ENCODE assay signal across 10 cellular contexts in genomic region chr12:50545783-50546182, GRCh38. TPM values are rescaled to one million over a fixed set of nuclear protein-coding genes. Genes with fewer than 3 reads are reported as not detected.
A peak's percentile ranks its signal among the peaks of the same experiment; 100 is the strongest.
DNase-seq lines count a peak whose midpoint lies in the region; ATAC-seq and TF ChIP-seq lines count a peak whose summit lies in the region.
"Had no signal": no experiment of that assay in that cellular context is flagged by ENCODE, and none has a peak within 500 bp of the region (broad histone marks: within the 10 kb centered on the region; RNA-seq: fewer than 3 reads in every experiment).

No MANE protein-coding gene starts in this region.

- in situ Hi-C loops in HAP-1 (cut with MboI; ENCODE audit: low sequenced_read_pairs): no loop called here

- DNase-seq in HAP-1 (ENCODE audit: low spot score in 2 of 2) (peak; percentile 34 to 53), RWPE1 (ENCODE audit: low spot score) (no peak), esophagus squamous epithelium (lab: John Stamatoyannopoulos, UW) (no peak), renal cortical epithelial cell (ENCODE audit: low read depth) (peak; percentile 38), DMS79 treated with DMSO at 0.1 percent for 48 hours (lab: John Stamatoyannopoulos, UW) (no peak)
- DNase-seq: NCI-H2081 treated with DMSO at 0.1 percent for 48 hours; stimulated activated naive CD8-positive, alpha-beta T cell treated with anti-CD3 and anti-CD28 coated beads, Interleukin-15, Interleukin-2, amounts not matched to agents 100 U/mL and 50 U/mL, for 24 hours had no signal

- H3K36me3 ChIP-seq in HAP-1 (replicated peaks): no peaks in the 10 kb centered on the region
- H3K36me3 ChIP-seq in esophagus squamous epithelium: no peaks in the 10 kb centered on the region

- POLR2A ChIA-PET in RWPE1 (lab: Yijun Ruan, JAX; ENCODE audit: low non-redundant PET): no interaction called here

- intact Hi-C loops in esophagus squamous epithelium (cut with DNase I): no loop called here

- TF ChIP-seq POLR2A in esophagus squamous epithelium (IDR thresholded peaks at IDR 0.05): no peak

- H3K4me1 ChIP-seq in HAP-1 (peaks cover 30% of the 10 kb centered on the region), esophagus squamous epithelium (peaks cover 21 to 88% (median 28%) of the 10 kb centered on the region in 3 donors)

- H3K27me3 ChIP-seq in HAP-1 (ENCODE audit: low read depth) (no peaks in the 10 kb centered on the region), esophagus squamous epithelium (no peaks in the 10 kb centered on the region)

- CTCF ChIA-PET in RWPE1 (lab: Yijun Ruan, JAX): no interaction called here

- ATAC-seq in HG02759 (IDR thresholded peaks at IDR 0.05; ENCODE audit: unreplicated experiment): no peak
- no peak for ATAC-seq in HG03280 (IDR thresholded peaks at IDR 0.05; ENCODE audit: unreplicated experiment)
- ATAC-seq: natural killer cell treated with Interleukin-12 subunit alpha and Interleukin-12 subunit beta and Interleukin-15 and Interleukin-18, amount 100 ng/mL, for 72 hours; stimulated activated naive CD8-positive, alpha-beta T cell treated with anti-CD3 and anti-CD28 coated beads, Interleukin-15, Interleukin-2, amounts not matched to agents 100 U/mL and 50 U/mL, for 24 hours had no signal

- TF ChIP-seq CTCF in RWPE1 (conservative IDR thresholded peaks at IDR 0.05; ENCODE audit: low read depth) (no peak), esophagus squamous epithelium (IDR thresholded peaks at IDR 0.05) (no peak)

- H3K4me3 ChIP-seq in HAP-1 (no peak overlapping the region), esophagus squamous epithelium (no peak overlapping the region)

- H3K9me3 ChIP-seq in HAP-1 (no peaks in the 10 kb centered on the region), esophagus squamous epithelium (no peaks in the 10 kb centered on the region)

- WGBS in esophagus squamous epithelium, 2 donors: 29 to 38% methylated on average over 4 to 5 of the region's 5 CpGs

- H3K27ac ChIP-seq in RWPE1 (peak overlapping the region; percentile 62), esophagus squamous epithelium (peak overlapping the region in 3 of 4 donors; percentile 40 to 62 (median 52))

RNA-seq across cellular contexts. Expression of gene DIP2B, which starts 41.0 kb away (rescaled TPM):
- total RNA-seq in esophagus squamous epithelium: 10 to 100 TPM; 31.1 to 57.2 (median 46.5) TPM
- 37.2 and 60.2 TPM in 2 replicates for total RNA-seq in renal cortical epithelial cell

Comparison
In these comparisons a context has a peak if more than half of its experiments do, and no peak if none do; other contexts are left out.
1. DNase-seq: peak in HAP-1 (2 of 2) and renal cortical epithelial cell (single experiment); none in RWPE1 (single experiment), esophagus squamous epithelium (single experiment) and DMS79 treated with DMSO at 0.1 percent for 48 hours (single experiment).